ENCODE assay signal across 1 cellular context in the genomic region with DNA sequence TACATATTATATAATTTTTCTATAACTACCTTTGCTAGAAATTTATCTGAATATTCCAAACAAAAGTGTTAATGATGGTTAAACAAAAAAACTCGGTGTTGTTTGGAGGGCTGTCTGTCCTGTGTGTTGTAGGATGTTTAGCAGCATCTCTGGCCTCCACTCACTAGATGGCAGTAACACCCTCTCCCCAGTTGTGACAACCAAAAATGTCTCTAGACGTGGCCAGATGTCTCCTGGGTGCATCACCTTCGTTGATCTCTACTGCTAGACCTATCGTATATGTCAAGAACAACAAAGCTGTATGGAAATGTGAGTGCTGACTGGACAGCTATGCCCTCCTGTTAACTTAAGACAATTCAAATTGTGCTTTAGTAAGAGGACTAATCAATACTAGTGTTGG.
TF ChIP-seq lines count a peak whose summit lies in the region.

No MANE protein-coding gene starts in this region.

TF ChIP-seq in HCT116, 20 proteins besides CTCF, POLR2A, EP300 and RAD21:
- TF ChIP-seq, protein P1, sequence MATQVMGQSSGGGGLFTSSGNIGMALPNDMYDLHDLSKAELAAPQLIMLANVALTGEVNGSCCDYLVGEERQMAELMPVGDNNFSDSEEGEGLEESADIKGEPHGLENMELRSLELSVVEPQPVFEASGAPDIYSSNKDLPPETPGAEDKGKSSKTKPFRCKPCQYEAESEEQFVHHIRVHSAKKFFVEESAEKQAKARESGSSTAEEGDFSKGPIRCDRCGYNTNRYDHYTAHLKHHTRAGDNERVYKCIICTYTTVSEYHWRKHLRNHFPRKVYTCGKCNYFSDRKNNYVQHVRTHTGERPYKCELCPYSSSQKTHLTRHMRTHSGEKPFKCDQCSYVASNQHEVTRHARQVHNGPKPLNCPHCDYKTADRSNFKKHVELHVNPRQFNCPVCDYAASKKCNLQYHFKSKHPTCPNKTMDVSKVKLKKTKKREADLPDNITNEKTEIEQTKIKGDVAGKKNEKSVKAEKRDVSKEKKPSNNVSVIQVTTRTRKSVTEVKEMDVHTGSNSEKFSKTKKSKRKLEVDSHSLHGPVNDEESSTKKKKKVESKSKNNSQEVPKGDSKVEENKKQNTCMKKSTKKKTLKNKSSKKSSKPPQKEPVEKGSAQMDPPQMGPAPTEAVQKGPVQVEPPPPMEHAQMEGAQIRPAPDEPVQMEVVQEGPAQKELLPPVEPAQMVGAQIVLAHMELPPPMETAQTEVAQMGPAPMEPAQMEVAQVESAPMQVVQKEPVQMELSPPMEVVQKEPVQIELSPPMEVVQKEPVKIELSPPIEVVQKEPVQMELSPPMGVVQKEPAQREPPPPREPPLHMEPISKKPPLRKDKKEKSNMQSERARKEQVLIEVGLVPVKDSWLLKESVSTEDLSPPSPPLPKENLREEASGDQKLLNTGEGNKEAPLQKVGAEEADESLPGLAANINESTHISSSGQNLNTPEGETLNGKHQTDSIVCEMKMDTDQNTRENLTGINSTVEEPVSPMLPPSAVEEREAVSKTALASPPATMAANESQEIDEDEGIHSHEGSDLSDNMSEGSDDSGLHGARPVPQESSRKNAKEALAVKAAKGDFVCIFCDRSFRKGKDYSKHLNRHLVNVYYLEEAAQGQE (IDR thresholded peaks at IDR 0.05; ENCODE audit: low read depth), result no peak
- no peak for TF ChIP-seq ZNF274 (IDR thresholded peaks at IDR 0.05; ENCODE audit: low read depth, low read length)
- no peak for TF ChIP-seq ELF1 (IDR thresholded peaks at IDR 0.05; ENCODE audit: borderline replicate concordance, low read depth)
- TF ChIP-seq SP1 (IDR thresholded peaks at IDR 0.05; ENCODE audit: low read depth), result no peak
- TF ChIP-seq EZH2phosphoT487 (IDR thresholded peaks at IDR 0.05; ENCODE audit: borderline replicate concordance), result no peak
- no peak for TF ChIP-seq POLR2AphosphoS5 (IDR thresholded peaks at IDR 0.05; ENCODE audit: low read depth, low read length)
- TF ChIP-seq YY1 (IDR thresholded peaks at IDR 0.05; ENCODE audit: extremely low read depth, insufficient replicate concordance, low read depth, low read length), result no peak
- no peak for TF ChIP-seq EZH2 (IDR thresholded peaks at IDR 0.05)
- TF ChIP-seq EGR1 (IDR thresholded peaks at IDR 0.05; ENCODE audit: low read depth), result no peak
- TF ChIP-seq CBX3 (IDR thresholded peaks at IDR 0.05; ENCODE audit: low read depth), result no peak
- no peak for TF ChIP-seq SRF (IDR thresholded peaks at IDR 0.05; ENCODE audit: low read depth)
TF ChIP-seq in HCT116: peak in this region for 0.
